1 cellular context compared by ENCODE assay signal in the genomic region with DNA sequence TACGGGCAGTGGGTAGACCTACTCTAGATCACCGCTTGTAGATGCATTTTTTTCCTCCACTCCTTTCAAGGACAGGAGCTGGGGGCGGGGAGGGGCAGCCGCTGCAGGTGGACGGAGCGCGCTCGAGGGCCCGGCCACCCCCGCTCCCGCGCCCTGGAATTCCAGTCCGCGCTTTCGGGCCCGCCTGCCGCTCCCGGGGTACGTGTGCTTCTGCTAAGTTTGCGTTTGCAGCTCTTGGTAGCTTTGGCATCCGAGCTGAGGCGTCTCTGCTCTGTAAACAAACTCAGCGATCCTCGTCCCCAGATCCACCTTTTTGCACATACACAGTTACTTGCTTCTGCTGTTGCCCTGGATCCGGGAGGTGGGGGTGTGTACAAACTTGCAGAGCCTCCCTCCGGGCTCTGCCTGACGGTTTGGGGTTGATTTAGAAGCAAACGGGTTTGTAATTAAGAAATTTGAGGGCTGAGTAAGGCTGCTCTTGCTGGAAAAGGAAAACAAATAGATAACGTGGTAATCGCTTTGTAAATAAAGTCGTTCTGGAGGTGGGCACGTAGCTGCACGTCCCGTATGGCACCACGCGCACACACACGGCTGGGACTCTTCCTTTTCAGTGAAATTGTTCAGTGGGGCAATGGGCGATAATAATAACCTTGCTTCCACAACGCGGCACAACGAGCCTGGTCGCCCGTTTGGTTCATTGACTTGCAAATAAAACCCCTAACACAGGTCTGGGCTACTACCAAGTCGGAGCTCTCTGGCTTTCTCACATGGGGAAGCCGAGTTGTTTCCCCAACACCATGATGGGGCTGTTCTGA.
A peak's percentile ranks its signal among the peaks of the same experiment; 100 is the strongest.
TF ChIP-seq lines count a peak whose summit lies in the region.

No MANE protein-coding gene starts in this region.

TF ChIP-seq in HEK293, 187 proteins besides CTCF, POLR2A, EP300 and RAD21 (continued from another document and continues in another):
- TF ChIP-seq, protein P1, sequence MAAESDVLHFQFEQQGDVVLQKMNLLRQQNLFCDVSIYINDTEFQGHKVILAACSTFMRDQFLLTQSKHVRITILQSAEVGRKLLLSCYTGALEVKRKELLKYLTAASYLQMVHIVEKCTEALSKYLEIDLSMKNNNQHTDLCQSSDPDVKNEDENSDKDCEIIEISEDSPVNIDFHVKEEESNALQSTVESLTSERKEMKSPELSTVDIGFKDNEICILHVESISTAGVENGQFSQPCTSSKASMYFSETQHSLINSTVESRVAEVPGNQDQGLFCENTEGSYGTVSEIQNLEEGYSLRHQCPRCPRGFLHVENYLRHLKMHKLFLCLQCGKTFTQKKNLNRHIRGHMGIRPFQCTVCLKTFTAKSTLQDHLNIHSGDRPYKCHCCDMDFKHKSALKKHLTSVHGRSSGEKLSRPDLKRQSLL (tag by site-specific recombination; IDR thresholded peaks at IDR 0.05) = peak; percentile 93
- no peak; the same call in 1 of the 2 replicates for TF ChIP-seq ZIC2 (tag by site-specific recombination; IDR thresholded peaks at IDR 0.05)
- TF ChIP-seq ZNF302 (tag by site-specific recombination; IDR thresholded peaks at IDR 0.05; ENCODE audit: low read depth) = no peak
- no peak for TF ChIP-seq ZNF777 (tag by site-specific recombination; IDR thresholded peaks at IDR 0.05; ENCODE audit: borderline replicate concordance)
- TF ChIP-seq SP2 (tag by site-specific recombination; IDR thresholded peaks at IDR 0.05) = peak; percentile 48
- TF ChIP-seq, protein P2, sequence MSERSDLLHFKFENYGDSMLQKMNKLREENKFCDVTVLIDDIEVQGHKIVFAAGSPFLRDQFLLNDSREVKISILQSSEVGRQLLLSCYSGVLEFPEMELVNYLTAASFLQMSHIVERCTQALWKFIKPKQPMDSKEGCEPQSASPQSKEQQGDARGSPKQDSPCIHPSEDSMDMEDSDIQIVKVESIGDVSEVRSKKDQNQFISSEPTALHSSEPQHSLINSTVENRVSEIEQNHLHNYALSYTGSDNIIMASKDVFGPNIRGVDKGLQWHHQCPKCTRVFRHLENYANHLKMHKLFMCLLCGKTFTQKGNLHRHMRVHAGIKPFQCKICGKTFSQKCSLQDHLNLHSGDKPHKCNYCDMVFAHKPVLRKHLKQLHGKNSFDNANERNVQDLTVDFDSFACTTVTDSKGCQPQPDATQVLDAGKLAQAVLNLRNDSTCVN (tag by site-specific recombination; optimal IDR thresholded peaks at IDR 0.05) = peak; percentile 91
- no peak for TF ChIP-seq ZNF16 (tag by site-specific recombination; IDR thresholded peaks at IDR 0.05; ENCODE audit: low read depth)
- TF ChIP-seq ZNF416 (tag by site-specific recombination; IDR thresholded peaks at IDR 0.05) = no peak
- no peak for TF ChIP-seq ZNF585B (tag by site-specific recombination; IDR thresholded peaks at IDR 0.05)
- TF ChIP-seq ZFP41 (tag by site-specific recombination; IDR thresholded peaks at IDR 0.05; ENCODE audit: borderline replicate concordance) = no peak
- TF ChIP-seq ZNF211 (tag by site-specific recombination; IDR thresholded peaks at IDR 0.05; ENCODE audit: low read depth) = no peak
- TF ChIP-seq ZNF354C (tag by site-specific recombination; IDR thresholded peaks at IDR 0.05; ENCODE audit: borderline replicate concordance, low read depth) = no peak
- TF ChIP-seq TCF7L2 (IDR thresholded peaks at IDR 0.05; ENCODE audit: borderline replicate concordance, low read depth, low read length) = no peak; the same call in 1 of the 2 replicates
- TF ChIP-seq SCRT1 (tag by site-specific recombination; IDR thresholded peaks at IDR 0.05; ENCODE audit: borderline replicate concordance) = peak; percentile 51; the same call in 1 of the 2 replicates
- no peak for TF ChIP-seq ZNF473 (tag by site-specific recombination; IDR thresholded peaks at IDR 0.05)
- no peak for TF ChIP-seq KLF1 (tag by site-specific recombination; IDR thresholded peaks at IDR 0.05)
- TF ChIP-seq ZNF239 (tag by site-specific recombination; IDR thresholded peaks at IDR 0.05) = no peak
- no peak for TF ChIP-seq ZNF837 (tag by site-specific recombination; IDR thresholded peaks at IDR 0.05)
- TF ChIP-seq ZNF394 (tag by site-specific recombination; IDR thresholded peaks at IDR 0.05; ENCODE audit: borderline replicate concordance) = peak; percentile 53; the same call in 1 of the 2 replicates
- no peak for TF ChIP-seq ZNF560 (tag by site-specific recombination; IDR thresholded peaks at IDR 0.05; ENCODE audit: borderline replicate concordance)
- TF ChIP-seq, protein P3, sequence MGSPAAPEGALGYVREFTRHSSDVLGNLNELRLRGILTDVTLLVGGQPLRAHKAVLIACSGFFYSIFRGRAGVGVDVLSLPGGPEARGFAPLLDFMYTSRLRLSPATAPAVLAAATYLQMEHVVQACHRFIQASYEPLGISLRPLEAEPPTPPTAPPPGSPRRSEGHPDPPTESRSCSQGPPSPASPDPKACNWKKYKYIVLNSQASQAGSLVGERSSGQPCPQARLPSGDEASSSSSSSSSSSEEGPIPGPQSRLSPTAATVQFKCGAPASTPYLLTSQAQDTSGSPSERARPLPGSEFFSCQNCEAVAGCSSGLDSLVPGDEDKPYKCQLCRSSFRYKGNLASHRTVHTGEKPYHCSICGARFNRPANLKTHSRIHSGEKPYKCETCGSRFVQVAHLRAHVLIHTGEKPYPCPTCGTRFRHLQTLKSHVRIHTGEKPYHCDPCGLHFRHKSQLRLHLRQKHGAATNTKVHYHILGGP (tag by site-specific recombination; IDR thresholded peaks at IDR 0.05) = no peak
- TF ChIP-seq, protein P4, sequence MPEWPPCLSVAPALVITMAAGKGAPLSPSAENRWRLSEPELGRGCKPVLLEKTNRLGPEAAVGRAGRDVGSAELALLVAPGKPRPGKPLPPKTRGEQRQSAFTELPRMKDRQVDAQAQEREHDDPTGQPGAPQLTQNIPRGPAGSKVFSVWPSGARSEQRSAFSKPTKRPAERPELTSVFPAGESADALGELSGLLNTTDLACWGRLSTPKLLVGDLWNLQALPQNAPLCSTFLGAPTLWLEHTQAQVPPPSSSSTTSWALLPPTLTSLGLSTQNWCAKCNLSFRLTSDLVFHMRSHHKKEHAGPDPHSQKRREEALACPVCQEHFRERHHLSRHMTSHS (tag by site-specific recombination; IDR thresholded peaks at IDR 0.05) = no peak
- no peak for TF ChIP-seq ZNF221 (tag by site-specific recombination; IDR thresholded peaks at IDR 0.05; ENCODE audit: borderline replicate concordance)
- TF ChIP-seq ZNF596 (tag by site-specific recombination; IDR thresholded peaks at IDR 0.05) = no peak; the same call in 1 of the 2 replicates
- TF ChIP-seq, protein P5, sequence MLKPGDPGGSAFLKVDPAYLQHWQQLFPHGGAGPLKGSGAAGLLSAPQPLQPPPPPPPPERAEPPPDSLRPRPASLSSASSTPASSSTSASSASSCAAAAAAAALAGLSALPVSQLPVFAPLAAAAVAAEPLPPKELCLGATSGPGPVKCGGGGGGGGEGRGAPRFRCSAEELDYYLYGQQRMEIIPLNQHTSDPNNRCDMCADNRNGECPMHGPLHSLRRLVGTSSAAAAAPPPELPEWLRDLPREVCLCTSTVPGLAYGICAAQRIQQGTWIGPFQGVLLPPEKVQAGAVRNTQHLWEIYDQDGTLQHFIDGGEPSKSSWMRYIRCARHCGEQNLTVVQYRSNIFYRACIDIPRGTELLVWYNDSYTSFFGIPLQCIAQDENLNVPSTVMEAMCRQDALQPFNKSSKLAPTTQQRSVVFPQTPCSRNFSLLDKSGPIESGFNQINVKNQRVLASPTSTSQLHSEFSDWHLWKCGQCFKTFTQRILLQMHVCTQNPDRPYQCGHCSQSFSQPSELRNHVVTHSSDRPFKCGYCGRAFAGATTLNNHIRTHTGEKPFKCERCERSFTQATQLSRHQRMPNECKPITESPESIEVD (tag by site-specific recombination; IDR thresholded peaks at IDR 0.05) = no peak; the same call in 1 of the 2 replicates
- no peak for TF ChIP-seq ZNF707 (tag by site-specific recombination; IDR thresholded peaks at IDR 0.05)
- TF ChIP-seq TRIM28 (IDR thresholded peaks at IDR 0.05; ENCODE audit: borderline replicate concordance, low read length) = no peak; the same call in 1 of the 2 replicates
- no peak for TF ChIP-seq ZNF555 (tag by site-specific recombination; conservative IDR thresholded peaks at IDR 0.05)
- TF ChIP-seq ZNF114 (tag by site-specific recombination; IDR thresholded peaks at IDR 0.05) = no peak
- no peak for TF ChIP-seq ZNF521 (tag by site-specific recombination; IDR thresholded peaks at IDR 0.05)
- 0 out of 2 replicates have a peak, but pooled peaks have one; percentile 66 for TF ChIP-seq ZNF24 (tag by site-specific recombination; IDR thresholded peaks at IDR 0.05)
- peak; percentile 99 for TF ChIP-seq ZBTB17 (tag by site-specific recombination; IDR thresholded peaks at IDR 0.05)
- TF ChIP-seq ZNF311 (tag by site-specific recombination; IDR thresholded peaks at IDR 0.05; ENCODE audit: borderline replicate concordance) = no peak
- TF ChIP-seq, protein P6, sequence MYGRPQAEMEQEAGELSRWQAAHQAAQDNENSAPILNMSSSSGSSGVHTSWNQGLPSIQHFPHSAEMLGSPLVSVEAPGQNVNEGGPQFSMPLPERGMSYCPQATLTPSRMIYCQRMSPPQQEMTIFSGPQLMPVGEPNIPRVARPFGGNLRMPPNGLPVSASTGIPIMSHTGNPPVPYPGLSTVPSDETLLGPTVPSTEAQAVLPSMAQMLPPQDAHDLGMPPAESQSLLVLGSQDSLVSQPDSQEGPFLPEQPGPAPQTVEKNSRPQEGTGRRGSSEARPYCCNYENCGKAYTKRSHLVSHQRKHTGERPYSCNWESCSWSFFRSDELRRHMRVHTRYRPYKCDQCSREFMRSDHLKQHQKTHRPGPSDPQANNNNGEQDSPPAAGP (tag by site-specific recombination; IDR thresholded peaks at IDR 0.05) = peak; percentile 72
- TF ChIP-seq ZNF341 (tag by site-specific recombination; IDR thresholded peaks at IDR 0.05; ENCODE audit: low read depth) = peak; percentile 94
- no peak for TF ChIP-seq ZNF169 (tag by site-specific recombination; IDR thresholded peaks at IDR 0.05)
- no peak for TF ChIP-seq ZNF670 (tag by site-specific recombination; IDR thresholded peaks at IDR 0.05; ENCODE audit: low read depth)
- peak; percentile 89 for TF ChIP-seq KLF8 (tag by site-specific recombination; IDR thresholded peaks at IDR 0.05)
- TF ChIP-seq ZNF19 (tag by site-specific recombination; IDR thresholded peaks at IDR 0.05; ENCODE audit: low read depth) = no peak
- TF ChIP-seq FEZF1 (tag by site-specific recombination; IDR thresholded peaks at IDR 0.05) = peak; percentile 94
- TF ChIP-seq KLF10 (tag by site-specific recombination; IDR thresholded peaks at IDR 0.05) = peak; percentile 86; the same call in 1 of the 2 replicates
- no peak for TF ChIP-seq ZNF112 (tag by site-specific recombination; IDR thresholded peaks at IDR 0.05)
- TF ChIP-seq ZFP3 (tag by site-specific recombination; IDR thresholded peaks at IDR 0.05; ENCODE audit: low read depth) = no peak
- no peak for TF ChIP-seq ZNF433 (tag by site-specific recombination; IDR thresholded peaks at IDR 0.05; ENCODE audit: low read depth)
- peak; percentile 83; the same call in 1 of the 2 replicates for TF ChIP-seq ZNF184 (tag by site-specific recombination; IDR thresholded peaks at IDR 0.05)
- TF ChIP-seq ZBTB48 (tag by site-specific recombination; IDR thresholded peaks at IDR 0.05) = peak; percentile 98
- TF ChIP-seq ZNF843 (tag by site-specific recombination; IDR thresholded peaks at IDR 0.05) = peak; percentile 62
- peak; percentile 33; the same call in 1 of the 2 replicates for TF ChIP-seq ZNF76 (tag by site-specific recombination; IDR thresholded peaks at IDR 0.05; ENCODE audit: borderline replicate concordance, low read depth)
- TF ChIP-seq HOXD13 (CRISPR knock-in tag; IDR thresholded peaks at IDR 0.05; ENCODE audit: borderline replicate concordance) = 0 out of 2 replicates have a peak, but pooled peaks have one; percentile 52
- no peak for TF ChIP-seq ZNF658 (tag by site-specific recombination; IDR thresholded peaks at IDR 0.05)
- no peak for TF ChIP-seq ZNF701 (tag by site-specific recombination; IDR thresholded peaks at IDR 0.05)
- 0 out of 2 replicates have a peak, but pooled peaks have one; percentile 20 for TF ChIP-seq GLIS1 (tag by site-specific recombination; IDR thresholded peaks at IDR 0.05)
- TF ChIP-seq ZNF121 (tag by site-specific recombination; IDR thresholded peaks at IDR 0.05) = no peak; the same call in none of the 2 replicates
- TF ChIP-seq SETDB1 (IDR thresholded peaks at IDR 0.05; ENCODE audit: insufficient read length, low read length) = peak; percentile 39
- TF ChIP-seq, protein P7, sequence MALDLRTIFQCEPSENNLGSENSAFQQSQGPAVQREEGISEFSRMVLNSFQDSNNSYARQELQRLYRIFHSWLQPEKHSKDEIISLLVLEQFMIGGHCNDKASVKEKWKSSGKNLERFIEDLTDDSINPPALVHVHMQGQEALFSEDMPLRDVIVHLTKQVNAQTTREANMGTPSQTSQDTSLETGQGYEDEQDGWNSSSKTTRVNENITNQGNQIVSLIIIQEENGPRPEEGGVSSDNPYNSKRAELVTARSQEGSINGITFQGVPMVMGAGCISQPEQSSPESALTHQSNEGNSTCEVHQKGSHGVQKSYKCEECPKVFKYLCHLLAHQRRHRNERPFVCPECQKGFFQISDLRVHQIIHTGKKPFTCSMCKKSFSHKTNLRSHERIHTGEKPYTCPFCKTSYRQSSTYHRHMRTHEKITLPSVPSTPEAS (tag by site-specific recombination; IDR thresholded peaks at IDR 0.05) = peak; percentile 20; the same call in 1 of the 2 replicates
- TF ChIP-seq ZNF157 (tag by site-specific recombination; IDR thresholded peaks at IDR 0.05) = no peak
- no peak for TF ChIP-seq ZNF830 (tag by site-specific recombination; IDR thresholded peaks at IDR 0.05; ENCODE audit: low read depth)
- no peak for TF ChIP-seq ZNF138 (tag by site-specific recombination; IDR thresholded peaks at IDR 0.05; ENCODE audit: borderline replicate concordance)
- no peak for TF ChIP-seq ZNF677 (tag by site-specific recombination; IDR thresholded peaks at IDR 0.05)
- no peak for TF ChIP-seq YY1 (tag by site-specific recombination; IDR thresholded peaks at IDR 0.05)
